Comparison of ENCODE assay signal across 8 cellular contexts in genomic region chr7:107045980-107046379, GRCh38. TPM values are rescaled to one million over a fixed set of nuclear protein-coding genes. Genes with fewer than 3 reads are reported as not detected.
DNase-seq lines count a peak whose midpoint lies in the region; ATAC-seq and TF ChIP-seq lines count a peak whose summit lies in the region.

No MANE protein-coding gene starts in this region.

- H3K4me1 ChIP-seq in CD8-positive, alpha-beta memory T cell (ENCODE audit: insufficient read depth, low read length): peaks cover 11% of the 10 kb centered on the region
- peaks cover 10% of the 10 kb centered on the region for H3K4me1 ChIP-seq in KMS-11 (ENCODE audit: low read depth, poor library complexity, severe bottlenecking)
- H3K4me1 ChIP-seq in colonic mucosa: peaks cover 4% of the 10 kb centered on the region
- peaks cover 25% of the 10 kb centered on the region for H3K4me1 ChIP-seq in neuron (ENCODE audit: insufficient read depth, low read length)

- H3K36me3 ChIP-seq in CD8-positive, alpha-beta memory T cell (ENCODE audit: insufficient read depth, low read length): no peaks in the 10 kb centered on the region
- H3K36me3 ChIP-seq in KMS-11 (ENCODE audit: insufficient read depth) (no peaks in the 10 kb centered on the region), colonic mucosa (no peaks in the 10 kb centered on the region), neuron (ENCODE audit: insufficient read depth, low read length) (no peaks in the 10 kb centered on the region)

- no peaks in the 10 kb centered on the region for H3K79me2 ChIP-seq in KMS-11 (ENCODE audit: insufficient read depth, low read depth)

- peak overlapping the region; percentile 71 for H3K27ac ChIP-seq in CD8-positive, alpha-beta memory T cell (ENCODE audit: low read depth, low read length)
- H3K27ac ChIP-seq in KMS-11: no peak overlapping the region
- H3K27ac ChIP-seq in colonic mucosa: no peak overlapping the region

- intact Hi-C loops in colonic mucosa (cut with DNase I): no loop called here

- no peak overlapping the region for H3K9ac ChIP-seq in KMS-11
- H3K9ac ChIP-seq in colonic mucosa (ENCODE audit: low read depth in 2 of 2, low read length in 2 of 2): no peak overlapping the region

- peaks cover 9% of the 10 kb centered on the region for H3K27me3 ChIP-seq in CD8-positive, alpha-beta memory T cell (ENCODE audit: insufficient read depth, low read length, poor library complexity, severe bottlenecking)
- H3K27me3 ChIP-seq in KMS-11 (ENCODE audit: insufficient read depth, low read depth) (no peaks in the 10 kb centered on the region), colonic mucosa (no peaks in the 10 kb centered on the region), neuron (ENCODE audit: insufficient read depth, low read length) (no peaks in the 10 kb centered on the region)

- H3K4me2 ChIP-seq in KMS-11: peak overlapping the region; percentile 96

- DNase-seq in CD8-positive, alpha-beta memory T cell: no peak
- DNase-seq in colonic mucosa (peak; percentile 62), NCI-H446 treated with DMSO at 0.1 percent for 48 hours (lab: John Stamatoyannopoulos, UW) (no peak)

- H4K20me1 ChIP-seq in KMS-11 (ENCODE audit: insufficient read depth): no peaks in the 10 kb centered on the region

- H3K9me3 ChIP-seq in CD8-positive, alpha-beta memory T cell (ENCODE audit: low read length): no peaks in the 10 kb centered on the region
- H3K9me3 ChIP-seq in colonic mucosa (no peaks in the 10 kb centered on the region), neuron (ENCODE audit: low read length) (no peaks in the 10 kb centered on the region)

- H3K4me1 Mint-ChIP-seq in CD8-positive, alpha-beta memory T cell: peaks cover 8 to 15% (median 11%) of the 10 kb centered on the region in 3 donors

- peak overlapping the region in 6 of 7 donors; percentile 27 to 95 (median 82) for H3K4me3 Mint-ChIP-seq in CD8-positive, alpha-beta memory T cell

- CTCF ChIA-PET in CD8-positive, alpha-beta memory T cell (lab: Charles Lee): interaction anchor here (1.5 kb wide), 1 partner anchor 17 kb away, joined by 4 read pairs; no protein-coding TSS in a partner anchor

- H3K4me3 ChIP-seq in CD8-positive, alpha-beta memory T cell (ENCODE audit: low read length): no peak overlapping the region
- H3K4me3 ChIP-seq in KMS-11 (IDR thresholded peaks at IDR 0.05; ENCODE audit: insufficient read depth, low read depth, low read length) (no peak overlapping the region), colonic mucosa (peak overlapping the region; percentile 72), neuron (ENCODE audit: low read length) (peak overlapping the region; percentile 77)

- H3K9me3 Mint-ChIP-seq in CD8-positive, alpha-beta memory T cell: no peaks in the 10 kb centered on the region

- ATAC-seq in HG03039 (IDR thresholded peaks at IDR 0.05; ENCODE audit: unreplicated experiment) (no peak), HG03139 (IDR thresholded peaks at IDR 0.05; ENCODE audit: unreplicated experiment) (no peak), HG02588 (IDR thresholded peaks at IDR 0.05; ENCODE audit: unreplicated experiment) (no peak)

- H2AFZ ChIP-seq in KMS-11 (ENCODE audit: low read depth) (no peak overlapping the region), neuron (ENCODE audit: low read depth, low read length) (peak overlapping the region; percentile 82)

- POLR2A ChIA-PET in CD8-positive, alpha-beta memory T cell (lab: Charles Lee): interaction anchor here (1.3 kb wide), 1 partner anchor 80 kb away, joined by 4 read pairs; no protein-coding TSS in a partner anchor

- peak overlapping the region in 1 of 8 donors; percentile 31 for H3K27ac Mint-ChIP-seq in CD8-positive, alpha-beta memory T cell

- peaks cover 20 to 40% of the 10 kb centered on the region in 2 donors for H3K27me3 Mint-ChIP-seq in CD8-positive, alpha-beta memory T cell

- peaks cover 0 to 1% (median 0%) of the 10 kb centered on the region in 3 donors for H3K36me3 Mint-ChIP-seq in CD8-positive, alpha-beta memory T cell

- TF ChIP-seq CTCF in KMS-11 (conservative IDR thresholded peaks at IDR 0.05; ENCODE audit: low read depth, low read length) (no peak), colonic mucosa (IDR thresholded peaks at IDR 0.05) (no peak)

RNA-seq across cellular contexts. Expression of gene PRKAR2B, which starts 1.5 kb away (rescaled TPM):
- 1 to 10 TPM; 1.1 to 1.2 TPM for total RNA-seq in CD8-positive, alpha-beta memory T cell
- polyA plus RNA-seq in CD8-positive, alpha-beta memory T cell: 0.93 TPM
- 10 to 100 TPM in 1 of 2 donors, 1 to 10 TPM in 1; 9.3 to 11.7 TPM for total RNA-seq in colonic mucosa

Comparison
In these comparisons a context has a peak if more than half of its experiments do, and no peak if none do; other contexts are left out.
1. H3K4me3 ChIP-seq: peak in colonic mucosa (single experiment) and neuron (single experiment); none in CD8-positive, alpha-beta memory T cell (single experiment) and KMS-11 (single experiment).
2. RNA of gene PRKAR2B, which starts 1.5 kb away (total RNA-seq): 9.3 to 11.7 TPM in colonic mucosa; 1.1 to 1.2 TPM in CD8-positive, alpha-beta memory T cell; every median in the first group is over 4 times any median in the second.